2 cellular contexts compared by ENCODE assay signal in the genomic region with DNA sequence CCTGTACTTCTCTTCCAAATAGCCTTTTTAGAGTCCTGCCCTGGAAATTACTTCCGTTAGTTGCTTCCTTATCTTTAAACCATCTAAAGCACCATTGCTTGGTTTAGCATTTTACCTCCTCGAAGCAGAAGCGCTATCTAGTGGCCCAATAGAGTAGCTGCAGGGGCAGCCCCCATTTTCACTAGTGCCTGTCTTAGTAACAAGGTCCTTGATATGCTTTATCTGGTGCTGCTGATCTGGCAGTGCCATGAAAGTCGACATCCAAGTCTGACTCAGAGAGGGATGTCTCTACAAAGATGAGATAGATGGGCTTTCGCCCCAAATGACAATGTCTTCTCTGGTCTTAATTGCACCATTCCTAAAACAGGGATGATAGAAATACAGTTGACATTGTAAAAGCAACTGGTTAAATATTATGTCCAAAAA.
A peak's percentile ranks its signal among the peaks of the same experiment; 100 is the strongest.
TF ChIP-seq lines count a peak whose summit lies in the region.

No MANE protein-coding gene starts in this region.

TF ChIP-seq in A549, 52 proteins besides CTCF, POLR2A, EP300 and RAD21:
- TF ChIP-seq RNF2 (IDR thresholded peaks at IDR 0.05; ENCODE audit: borderline replicate concordance, low read depth) (no peak), GATA3 (IDR thresholded peaks at IDR 0.05; ENCODE audit: borderline replicate concordance) (peak; percentile 96), BHLHE40 (IDR thresholded peaks at IDR 0.05; ENCODE audit: low read depth, low read length) (no peak), CHD2 (IDR thresholded peaks at IDR 0.05; ENCODE audit: low read length, partially characterized antibody) (no peak), SMC3 (IDR thresholded peaks at IDR 0.05) (peak; percentile 66), MAZ (IDR thresholded peaks at IDR 0.05; ENCODE audit: borderline replicate concordance, low read depth, low read length) (no peak)

TF ChIP-seq in H1, 55 proteins besides CTCF, POLR2A, EP300 and RAD21:
- TF ChIP-seq BCL11A (IDR thresholded peaks at IDR 0.05; ENCODE audit: low read depth in 2 of 2, low read length in 2 of 2): no peak
- peak; percentile 67 for TF ChIP-seq YY1 (IDR thresholded peaks at IDR 0.05; ENCODE audit: low read depth, low read length)
TF ChIP-seq in H1: peak in this region for 1.
